16 cellular contexts compared by ENCODE assay signal in genomic region chr17:61330174-61331150, GRCh38.
DNase-seq lines count a peak whose midpoint lies in the region; ATAC-seq and TF ChIP-seq lines count a peak whose summit lies in the region.
"Had no signal": no experiment of that assay in that cellular context is flagged by ENCODE, and none has a peak within 500 bp of the region (broad histone marks: within the 10 kb centered on the region; RNA-seq: fewer than 3 reads in every experiment).

No MANE protein-coding gene starts in this region.

- H3K4me3 Mint-ChIP-seq in progenitor cell of endocrine pancreas (ENCODE audit: low read depth), result no peak overlapping the region
- no peak overlapping the region for H3K4me3 Mint-ChIP-seq in activated naive CD8-positive, alpha-beta T cell treated with anti-CD3 and anti-CD28 coated beads, Interleukin-2, amount 50 U/mL, for 24 hours
- H3K4me3 Mint-ChIP-seq: CD14-positive monocyte had no signal

- ATAC-seq in left cardiac atrium (no peak), GM18520 (IDR thresholded peaks at IDR 0.05; ENCODE audit: unreplicated experiment) (no peak)
- no peak for ATAC-seq in activated naive CD8-positive, alpha-beta T cell treated with anti-CD3 and anti-CD28 coated beads, Interleukin-2, amount 50 U/mL, for 24 hours

- peaks cover 4% of the 10 kb centered on the region for H3K4me1 Mint-ChIP-seq in progenitor cell of endocrine pancreas (ENCODE audit: low read depth)
- H3K4me1 Mint-ChIP-seq in activated naive CD8-positive, alpha-beta T cell treated with anti-CD3 and anti-CD28 coated beads, Interleukin-2, amount 50 U/mL, for 24 hours, result no peaks in the 10 kb centered on the region

- H3K4me1 ChIP-seq in left ventricle myocardium inferior (peaks cover 33% of the 10 kb centered on the region), esophagus squamous epithelium (peaks cover under 1 to 43% (median 26%) of the 10 kb centered on the region in 3 donors), uterus (no peaks in the 10 kb centered on the region)

- no peaks in the 10 kb centered on the region for H3K36me3 Mint-ChIP-seq in progenitor cell of endocrine pancreas (ENCODE audit: insufficient read depth)
- no peaks in the 10 kb centered on the region for H3K36me3 Mint-ChIP-seq in activated naive CD8-positive, alpha-beta T cell treated with anti-CD3 and anti-CD28 coated beads, Interleukin-2, amount 50 U/mL, for 24 hours (ENCODE audit: low read depth)
- H3K36me3 Mint-ChIP-seq: CD14-positive monocyte had no signal

- no peaks in the 10 kb centered on the region for H3K9me3 Mint-ChIP-seq in progenitor cell of endocrine pancreas (ENCODE audit: low read depth)
- H3K9me3 Mint-ChIP-seq in activated naive CD8-positive, alpha-beta T cell treated with anti-CD3 and anti-CD28 coated beads, Interleukin-2, amount 50 U/mL, for 24 hours, result no peaks in the 10 kb centered on the region
- H3K9me3 Mint-ChIP-seq: CD14-positive monocyte had no signal

- no peak overlapping the region for H3K4me3 ChIP-seq in left ventricle myocardium inferior
- H3K4me3 ChIP-seq in esophagus squamous epithelium, result no peak overlapping the region
- H3K4me3 ChIP-seq in uterus, result no peak overlapping the region
- H3K4me3 ChIP-seq: SJCRH30 had no signal

- no peak for TF ChIP-seq POLR2A in esophagus squamous epithelium (IDR thresholded peaks at IDR 0.05)
- TF ChIP-seq POLR2A in uterus (IDR thresholded peaks at IDR 0.05), result no peak

- DNase-seq in left ventricle myocardium inferior (no peak), left cardiac atrium (no peak), esophagus squamous epithelium (lab: John Stamatoyannopoulos, UW) (no peak), progenitor cell of endocrine pancreas (ENCODE audit: low spot score, unreplicated experiment) (no peak), uterus (no peak), NCI-H187 treated with DMSO at 0.1 percent for 48 hours (lab: John Stamatoyannopoulos, UW) (no peak)
- DNase-seq in activated naive CD8-positive, alpha-beta T cell treated with anti-CD3 and anti-CD28 coated beads, Interleukin-2, amount 50 U/mL, for 24 hours, result no peak
- DNase-seq: COR-L47, DMS53, GOT3, KG1, NCI-H1092, NCI-H187, SJCRH30 had no signal

- no peaks in the 10 kb centered on the region for H3K36me3 ChIP-seq in left ventricle myocardium inferior
- no peaks in the 10 kb centered on the region for H3K36me3 ChIP-seq in esophagus squamous epithelium
- H3K36me3 ChIP-seq in uterus, result no peaks in the 10 kb centered on the region
- H3K36me3 ChIP-seq: SJCRH30 had no signal

- intact Hi-C loops in left ventricle myocardium inferior (cut with micrococcal nuclease) (no loop called here), left cardiac atrium (cut with DNase I) (no loop called here), esophagus squamous epithelium (cut with DNase I) (no loop called here), uterus (cut with DNase I; ENCODE audit: low total_unique reads) (no loop called here)

- 88 to 90% methylated on average over 8 to 10 of the region's 11 CpGs for WGBS in esophagus squamous epithelium, 2 donors

- H3K9me3 ChIP-seq in left ventricle myocardium inferior (replicated peaks), result no peaks in the 10 kb centered on the region
- no peaks in the 10 kb centered on the region for H3K9me3 ChIP-seq in esophagus squamous epithelium
- H3K9me3 ChIP-seq in uterus, result no peaks in the 10 kb centered on the region

- H3K27ac ChIP-seq in left ventricle myocardium inferior (replicated peaks) (peak overlapping the region; percentile 62), esophagus squamous epithelium (peak overlapping the region in 3 of 4 donors; percentile 55 to 65 (median 55)), uterus (peak overlapping the region; percentile 25 to 39)
- H3K27ac ChIP-seq: SJCRH30 had no signal

- no peak for TF ChIP-seq CTCF in left ventricle myocardium inferior (IDR thresholded peaks at IDR 0.05; ENCODE audit: borderline replicate concordance)
- no peak for TF ChIP-seq CTCF in esophagus squamous epithelium (IDR thresholded peaks at IDR 0.05)
- no peak for TF ChIP-seq CTCF in progenitor cell of endocrine pancreas (IDR thresholded peaks at IDR 0.05; ENCODE audit: unreplicated experiment)
- no peak for TF ChIP-seq CTCF in uterus (IDR thresholded peaks at IDR 0.05)

- H3K27me3 Mint-ChIP-seq in progenitor cell of endocrine pancreas, result peaks cover 31% of the 10 kb centered on the region
- no peaks in the 10 kb centered on the region for H3K27me3 Mint-ChIP-seq in activated naive CD8-positive, alpha-beta T cell treated with anti-CD3 and anti-CD28 coated beads, Interleukin-2, amount 50 U/mL, for 24 hours

- H3K27ac Mint-ChIP-seq in progenitor cell of endocrine pancreas, result peak overlapping the region; percentile 27
- H3K27ac Mint-ChIP-seq in activated naive CD8-positive, alpha-beta T cell treated with anti-CD3 and anti-CD28 coated beads, Interleukin-2, amount 50 U/mL, for 24 hours, result no peak overlapping the region

- no peaks in the 10 kb centered on the region for H3K27me3 ChIP-seq in left ventricle myocardium inferior (ENCODE audit: low read depth)
- H3K27me3 ChIP-seq in esophagus squamous epithelium, result no peaks in the 10 kb centered on the region
- H3K27me3 ChIP-seq in uterus, result no peaks in the 10 kb centered on the region
- H3K27me3 ChIP-seq: SJCRH30 had no signal
